Comparison of ENCODE assay signal across 8 cellular contexts in the genomic region with DNA sequence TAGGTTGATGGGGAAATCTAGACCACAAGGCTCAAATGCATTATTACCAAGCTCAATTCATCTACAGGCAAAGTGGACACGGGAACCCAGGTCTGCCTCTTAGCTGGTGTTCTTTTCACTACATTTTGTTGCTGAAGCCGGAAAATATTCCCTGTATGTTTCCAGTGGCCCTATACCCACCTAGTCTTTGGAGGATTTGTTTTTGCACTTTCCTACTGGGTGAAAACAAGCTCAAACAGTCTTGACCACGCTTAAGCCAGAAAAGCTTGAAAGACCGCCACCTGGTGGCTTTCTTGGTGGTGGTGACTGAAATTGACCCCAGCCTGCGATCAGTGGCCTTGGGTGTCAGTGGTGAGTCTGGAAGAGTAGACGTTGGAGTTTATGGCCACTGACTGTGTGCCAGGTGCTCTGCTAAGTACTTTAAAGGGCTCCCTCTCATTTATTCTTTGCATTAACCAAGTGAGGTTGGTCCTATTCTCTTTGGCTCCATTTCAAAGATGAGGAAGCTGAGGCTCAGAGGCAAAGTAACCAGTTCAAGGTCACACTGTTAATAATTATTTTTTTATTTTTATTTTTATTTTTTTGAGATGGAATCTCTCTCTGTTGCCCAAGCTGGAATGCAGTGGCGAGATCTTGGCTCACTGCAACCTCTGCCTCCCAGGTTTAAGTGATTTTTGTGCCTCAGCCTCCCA.
A peak's percentile ranks its signal among the peaks of the same experiment; 100 is the strongest.
DNase-seq lines count a peak whose midpoint lies in the region; ATAC-seq and TF ChIP-seq lines count a peak whose summit lies in the region.

No MANE protein-coding gene starts in this region.

- H3K4me3 ChIP-seq in cardiac fibroblast (replicated peaks in 1 of 2; ENCODE audit: low read depth in 2 of 2, low read length in 2 of 2): no peak overlapping the region

- TF ChIP-seq CTCF in cardiac fibroblast (IDR thresholded peaks at IDR 0.05; ENCODE audit: low read depth, low read length): peak; percentile 73

- DNase-seq in NCI-H345 (lab: John Stamatoyannopoulos, UW) (peak; percentile 35), NCI-H345 treated with DMSO at 0.1 percent for 48 hours (lab: John Stamatoyannopoulos, UW; ENCODE audit: unreplicated experiment) (no peak), KG1 (lab: John Stamatoyannopoulos, UW) (peak; percentile 29), SW 1271 (lab: John Stamatoyannopoulos, UW) (peak; percentile 28 to 36), cardiac fibroblast (ENCODE audit: low read depth in 2 of 2) (peak; percentile 68 to 73), kidney tubule cell (ENCODE audit: low spot score) (peak; percentile 66)
- DNase-seq in stimulated activated CD8-positive, alpha-beta memory T cell treated with anti-CD3 and anti-CD28 coated beads, Interleukin-15, amount 100 ng/mL, for 24 hours (ENCODE audit: low read depth): peak; percentile 16

- no peak for ATAC-seq in GM18517 (IDR thresholded peaks at IDR 0.05; ENCODE audit: unreplicated experiment)
